In genomic region chr2:10302479-10303173, GRCh38 we compare ENCODE assay signal across 8 cellular contexts. TPM values are rescaled to one million over a fixed set of nuclear protein-coding genes. Genes with fewer than 3 reads are reported as not detected.
DNase-seq lines count a peak whose midpoint lies in the region; ATAC-seq and TF ChIP-seq lines count a peak whose summit lies in the region.

HPCAL1 (plus strand) TSS chr2:10302904; CDS start chr2:10419758, 116,854 bp downstream.

- peak; percentile 97 for DNase-seq in AG08396 (ENCODE audit: low spot score)
- DNase-seq in NCI-H345 treated with DMSO at 0.1 percent for 48 hours (lab: John Stamatoyannopoulos, UW; ENCODE audit: unreplicated experiment): peak; percentile 79
- peak; percentile 91 for DNase-seq in activated CD4-positive, alpha-beta T cell treated with anti-CD3 and anti-CD28 coated beads for 36 hours
- peak; percentile 92 for DNase-seq in colonic mucosa
- peak; percentile 78 for DNase-seq in stimulated activated CD4-positive, alpha-beta T cell treated with anti-CD3 and anti-CD28 coated beads, Interleukin-1b, Interleukin-23, amount 100 ng/mL, for 48 hours

- peak within 1 kb of the TSS; percentile 89 for H3K27ac Mint-ChIP-seq in activated CD4-positive, alpha-beta T cell treated with anti-CD3 and anti-CD28 coated beads for 36 hours

- peak within 1 kb of the TSS; percentile 94 for H3K4me3 ChIP-seq in colonic mucosa

- peak; percentile 59 for TF ChIP-seq CTCF in colonic mucosa (IDR thresholded peaks at IDR 0.05)

- POLR2A ChIA-PET in activated CD4-positive, alpha-beta T cell treated with anti-CD3 and anti-CD28 coated beads for 36 hours (lab: Charles Lee): interaction anchor here (0.9 to 2.4 kb wide), 4 partner anchors 26 to 106 kb away, joined by 3 to 10 read pairs (median 6); no protein-coding TSS in a partner anchor

- ATAC-seq in GM18867 (IDR thresholded peaks at IDR 0.05; ENCODE audit: unreplicated experiment) (peak; percentile 78), HG03097 (IDR thresholded peaks at IDR 0.05; ENCODE audit: low FRiP score, unreplicated experiment) (peak; percentile 79)
- ATAC-seq in activated CD4-positive, alpha-beta T cell treated with anti-CD3 and anti-CD28 coated beads for 36 hours: peak; percentile 72

- CTCF ChIA-PET in activated CD4-positive, alpha-beta T cell treated with anti-CD3 and anti-CD28 coated beads for 36 hours (lab: Charles Lee): interaction anchor here (0.6 to 10.3 kb wide), 8 partner anchors 13 to 555 kb away, joined by 3 to 88 read pairs (median 4); no protein-coding TSS in a partner anchor

- no peaks in the 10 kb centered on the region for H3K27me3 ChIP-seq in colonic mucosa
- H3K27me3 ChIP-seq in layer of hippocampus (ENCODE audit: control insufficient read depth, insufficient read depth, low read length): no peaks in the 10 kb centered on the region

- no peaks in the 10 kb centered on the region for H3K27me3 Mint-ChIP-seq in activated CD4-positive, alpha-beta T cell treated with anti-CD3 and anti-CD28 coated beads for 36 hours

- peaks cover 3% of the 10 kb centered on the region for H3K9me3 Mint-ChIP-seq in activated CD4-positive, alpha-beta T cell treated with anti-CD3 and anti-CD28 coated beads for 36 hours (ENCODE audit: low read depth)

- H3K4me3 Mint-ChIP-seq in activated CD4-positive, alpha-beta T cell treated with anti-CD3 and anti-CD28 coated beads for 36 hours: peak within 1 kb of the TSS; percentile 100

- peaks cover 20% of the 10 kb centered on the region for H3K4me1 ChIP-seq in colonic mucosa

- H3K4me1 Mint-ChIP-seq in activated CD4-positive, alpha-beta T cell treated with anti-CD3 and anti-CD28 coated beads for 36 hours: peaks cover 65% of the 10 kb centered on the region

- no peaks in the 10 kb centered on the region for H3K9me3 ChIP-seq in colonic mucosa

- H3K27ac ChIP-seq in colonic mucosa (peak within 1 kb of the TSS; percentile 85), layer of hippocampus (ENCODE audit: low read depth, low read length) (peak within 1 kb of the TSS; percentile 74)

- H3K36me3 ChIP-seq in colonic mucosa: no peaks in the 10 kb centered on the region

- H3K9ac ChIP-seq in colonic mucosa (ENCODE audit: low read depth in 2 of 2, low read length in 2 of 2): peak within 1 kb of the TSS; percentile 74 to 88

- peaks cover 7% of the 10 kb centered on the region for H3K36me3 Mint-ChIP-seq in activated CD4-positive, alpha-beta T cell treated with anti-CD3 and anti-CD28 coated beads for 36 hours (ENCODE audit: low read depth)

- intact Hi-C loops in activated CD4-positive, alpha-beta T cell treated with anti-CD3 and anti-CD28 coated beads for 36 hours (cut with DNase I, micrococcal nuclease): loop anchor here (1.0 to 10.0 kb wide), 16 partner anchors 29 to 1468 kb away; partner anchors contain the start of genes ODC1 (in 2 of the 2), CPSF3 (in 1 of the 2), GRHL1 (in 1 of the 2) and ITGB1BP1 (in 1 of the 2)
- intact Hi-C loops in colonic mucosa (cut with DNase I): no loop called here

RNA-seq across cellular contexts. Expression of gene HPCAL1, which starts in this region (rescaled TPM):
- total RNA-seq in activated CD4-positive, alpha-beta T cell treated with anti-CD3 and anti-CD28 coated beads for 36 hours: 100 to 1,000 TPM; 109 to 114 TPM
- 10 to 100 TPM; 64.5 to 85.7 TPM for total RNA-seq in colonic mucosa

Comparison
In these comparisons a context has a peak if more than half of its experiments do, and no peak if none do; other contexts are left out.
1. Peak in every context shown above with its lines: DNase-seq, ATAC-seq, H3K4me3 ChIP-seq and H3K27ac ChIP-seq.